20 cellular contexts compared by ENCODE assay signal in the genomic region with DNA sequence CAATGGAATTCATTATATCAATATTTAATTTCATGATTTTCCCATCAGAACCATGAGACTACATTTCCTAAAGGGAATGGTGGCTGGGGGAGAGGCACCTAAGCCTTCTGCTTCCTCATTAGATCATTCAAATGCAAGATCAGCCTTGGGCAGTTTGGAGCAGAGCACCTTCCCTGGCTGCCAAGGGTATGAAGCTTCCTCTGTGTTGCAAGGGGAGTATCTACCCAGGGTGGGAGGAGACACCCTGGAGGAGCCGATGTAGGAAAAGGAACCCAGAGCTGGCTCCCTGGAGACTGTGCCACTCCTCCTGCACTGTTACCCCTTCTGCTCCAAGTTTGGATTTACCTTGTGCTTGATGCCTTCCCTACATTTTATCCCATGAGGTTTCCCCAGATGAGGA.
DNase-seq lines count a peak whose midpoint lies in the region; ATAC-seq and TF ChIP-seq lines count a peak whose summit lies in the region.
"Had no signal": no experiment of that assay in that cellular context is flagged by ENCODE, and none has a peak within 500 bp of the region (broad histone marks: within the 10 kb centered on the region; RNA-seq: fewer than 3 reads in every experiment).

No MANE protein-coding gene starts in this region.

- H2AFZ ChIP-seq in mammary epithelial cell (ENCODE audit: low read depth, low read length): peak overlapping the region; percentile 38

- dilution Hi-C loops in mammary epithelial cell (cut with HindIII; ENCODE audit: low sequenced_read_pairs): no loop called here

- CTCF ChIA-PET in activated CD8-positive, alpha-beta memory T cell treated with anti-CD3 and anti-CD28 coated beads, Interleukin-2, amount 10 ng/mL, durations not matched to agents 7 days and 5 days (lab: Charles Lee): interaction anchor here (0.9 to 1.5 kb wide), 2 partner anchors 18 to 206 kb away, joined by 3 to 4 read pairs; no protein-coding TSS in a partner anchor
- CTCF ChIA-PET in mammary epithelial cell (lab: Charles Lee; ENCODE audit: low non-redundant PET): no interaction called here

- WGBS in mammary epithelial cell (ENCODE audit: low coverage, missing lambda C conversion rate): 0% methylated on average over 1 of the region's 1 CpG

- peaks cover 12% of the 10 kb centered on the region for H3K4me1 ChIP-seq in mammary epithelial cell (ENCODE audit: insufficient read depth, low read length)
- H3K4me1 ChIP-seq in effector memory CD4-positive, alpha-beta T cell (ENCODE audit: control insufficient read depth, insufficient read depth, low read length, poor library complexity, severe bottlenecking): peaks cover 4% of the 10 kb centered on the region

- DNase-seq in activated CD8-positive, alpha-beta memory T cell treated with anti-CD3 and anti-CD28 coated beads, Interleukin-2, amount 10 ng/mL, durations not matched to agents 7 days and 5 days: no peak
- no peak for DNase-seq in activated CD8-positive, alpha-beta memory T cell treated with anti-CD3 and anti-CD28 coated beads for 24 hours
- DNase-seq in NOMO-1 treated with DMSO at 0.1 percent for 48 hours (lab: John Stamatoyannopoulos, UW; ENCODE audit: unreplicated experiment): peak; percentile 40
- no peak for DNase-seq in mammary epithelial cell
- DNase-seq in stimulated activated naive B cell treated with anti-CD40 and anti-IgM and Interleukin-4, amounts not matched to agents 10 μg/mL and 1 μg/mL and 100 μg/mL, for 72 hours: no peak
- DNase-seq in effector memory CD4-positive, alpha-beta T cell: no peak
- DNase-seq: ACHN; activated CD4-positive, alpha-beta T cell treated with anti-CD3 and anti-CD28 coated beads, Interleukin-2, amount 10 ng/mL, durations not matched to agents 7 days and 5 days; adrenal gland; DMS 273 treated with DMSO at 0.1 percent for 48 hours; MG63; NCI-H187; NCI-H226; NCI-H82; occipital lobe; SK-N-SH had no signal

- no peak overlapping the region for H3K27ac ChIP-seq in mammary epithelial cell (ENCODE audit: insufficient read depth, low read depth, low read length)
- no peak overlapping the region for H3K27ac ChIP-seq in effector memory CD4-positive, alpha-beta T cell (ENCODE audit: insufficient read depth, low read length, poor library complexity, severe bottlenecking)
- H3K27ac ChIP-seq: adrenal gland, coronary artery, thoracic aorta had no signal

- no peaks in the 10 kb centered on the region for H3K27me3 ChIP-seq in mammary epithelial cell (ENCODE audit: insufficient read depth, low read length)
- peaks cover 3% of the 10 kb centered on the region for H3K27me3 ChIP-seq in effector memory CD4-positive, alpha-beta T cell (replicated peaks; ENCODE audit: control insufficient read depth, insufficient read depth, low read length, poor library complexity, severe bottlenecking)
- H3K27me3 ChIP-seq: adrenal gland, MG63 had no signal

- H3K4me1 Mint-ChIP-seq in activated CD8-positive, alpha-beta memory T cell treated with anti-CD3 and anti-CD28 coated beads, Interleukin-2, amount 10 ng/mL, durations not matched to agents 7 days and 5 days: peaks cover 83% of the 10 kb centered on the region
- H3K4me1 Mint-ChIP-seq in stimulated activated naive B cell treated with anti-CD40 and anti-IgM and Interleukin-4, amounts not matched to agents 10 μg/mL and 1 μg/mL and 100 μg/mL, for 72 hours: peaks cover 16 to 18% of the 10 kb centered on the region in 2 donors

- no peaks in the 10 kb centered on the region for H3K9me3 ChIP-seq in mammary epithelial cell (replicated peaks; ENCODE audit: insufficient read depth, low read length)
- no peaks in the 10 kb centered on the region for H3K9me3 ChIP-seq in effector memory CD4-positive, alpha-beta T cell (ENCODE audit: control insufficient read depth, low read length)
- H3K9me3 ChIP-seq: adrenal gland, MG63, SK-N-SH, thoracic aorta had no signal

- intact Hi-C loops in mammary epithelial cell (cut with micrococcal nuclease): no loop called here

- no peaks in the 10 kb centered on the region for H3K27me3 Mint-ChIP-seq in activated CD8-positive, alpha-beta memory T cell treated with anti-CD3 and anti-CD28 coated beads, Interleukin-2, amount 10 ng/mL, durations not matched to agents 7 days and 5 days
- H3K27me3 Mint-ChIP-seq in stimulated activated naive B cell treated with anti-CD40 and anti-IgM and Interleukin-4, amounts not matched to agents 10 μg/mL and 1 μg/mL and 100 μg/mL, for 72 hours: peaks cover 7 to 10% of the 10 kb centered on the region in 2 donors
- H3K27me3 Mint-ChIP-seq: activated CD4-positive, alpha-beta T cell treated with anti-CD3 and anti-CD28 coated beads, Interleukin-2, amount 10 ng/mL, durations not matched to agents 7 days and 5 days had no signal

- no peaks in the 10 kb centered on the region for H3K79me2 ChIP-seq in mammary epithelial cell (ENCODE audit: insufficient read depth, low read length)

- no peak overlapping the region for H3K4me2 ChIP-seq in mammary epithelial cell (ENCODE audit: insufficient read depth, low read depth, low read length)
- H3K4me2 ChIP-seq: SK-N-SH had no signal

- H3K4me3 ChIP-seq in mammary epithelial cell (replicated peaks in 1 of 3; ENCODE audit: insufficient read depth in 1 of 3, low read depth in 2 of 3, low read length in 3 of 3): no peak overlapping the region
- no peak overlapping the region for H3K4me3 ChIP-seq in effector memory CD4-positive, alpha-beta T cell (ENCODE audit: insufficient read depth, low read depth, low read length, poor library complexity, severe bottlenecking)
- H3K4me3 ChIP-seq: adrenal gland, coronary artery, MG63, thoracic aorta had no signal

- no TSS peak for BruUV-seq in mammary epithelial cell (replicated peaks; lab: Mats Ljungman, UMichigan)

- no peak for ATAC-seq in activated CD8-positive, alpha-beta memory T cell treated with anti-CD3 and anti-CD28 coated beads, Interleukin-2, amount 10 ng/mL, durations not matched to agents 7 days and 5 days
- no peak for ATAC-seq in stimulated activated naive B cell treated with anti-CD40 and anti-IgM and Interleukin-4, amounts not matched to agents 10 μg/mL and 1 μg/mL and 100 μg/mL, for 72 hours (replicated peaks)
- ATAC-seq in HG03025 (IDR thresholded peaks at IDR 0.05; ENCODE audit: low FRiP score, unreplicated experiment): no peak
- no peak for ATAC-seq in HG03457 (IDR thresholded peaks at IDR 0.05; ENCODE audit: unreplicated experiment)

- no peak overlapping the region for H3K9ac ChIP-seq in mammary epithelial cell (ENCODE audit: insufficient read depth, low read length)
- H3K9ac ChIP-seq: SK-N-SH had no signal

- in situ Hi-C loops in mammary epithelial cell (cut with MboI; ENCODE audit: low sequenced_read_pairs in 2 of 2): no loop called here

- peaks cover 52% of the 10 kb centered on the region for H3K36me3 Mint-ChIP-seq in activated CD8-positive, alpha-beta memory T cell treated with anti-CD3 and anti-CD28 coated beads, Interleukin-2, amount 10 ng/mL, durations not matched to agents 7 days and 5 days
- H3K36me3 Mint-ChIP-seq in stimulated activated naive B cell treated with anti-CD40 and anti-IgM and Interleukin-4, amounts not matched to agents 10 μg/mL and 1 μg/mL and 100 μg/mL, for 72 hours: no peaks in the 10 kb centered on the region

- H3K4me3 Mint-ChIP-seq in activated CD8-positive, alpha-beta memory T cell treated with anti-CD3 and anti-CD28 coated beads, Interleukin-2, amount 10 ng/mL, durations not matched to agents 7 days and 5 days: no peak overlapping the region
- H3K4me3 Mint-ChIP-seq in stimulated activated naive B cell treated with anti-CD40 and anti-IgM and Interleukin-4, amounts not matched to agents 10 μg/mL and 1 μg/mL and 100 μg/mL, for 72 hours: no peak overlapping the region
- H3K4me3 Mint-ChIP-seq: activated CD4-positive, alpha-beta T cell treated with anti-CD3 and anti-CD28 coated beads, Interleukin-2, amount 10 ng/mL, durations not matched to agents 7 days and 5 days had no signal

- TF ChIP-seq CTCF in mammary epithelial cell (conservative IDR thresholded peaks at IDR 0.05 in 1 of 2, IDR thresholded peaks at IDR 0.05 in 1 of 2; ENCODE audit: extremely low read depth in 1 of 2, insufficient read depth in 1 of 2, low read depth in 1 of 2, low read length in 2 of 2): no peak

- peaks cover 4% of the 10 kb centered on the region for H3K9me3 Mint-ChIP-seq in activated CD8-positive, alpha-beta memory T cell treated with anti-CD3 and anti-CD28 coated beads, Interleukin-2, amount 10 ng/mL, durations not matched to agents 7 days and 5 days (ENCODE audit: low read depth)
- H3K9me3 Mint-ChIP-seq in stimulated activated naive B cell treated with anti-CD40 and anti-IgM and Interleukin-4, amounts not matched to agents 10 μg/mL and 1 μg/mL and 100 μg/mL, for 72 hours: no peaks in the 10 kb centered on the region

- no peaks in the 10 kb centered on the region for H3K36me3 ChIP-seq in mammary epithelial cell (ENCODE audit: insufficient read depth, low read length)
- H3K36me3 ChIP-seq in effector memory CD4-positive, alpha-beta T cell (ENCODE audit: control insufficient read depth, insufficient read depth, low read length): no peaks in the 10 kb centered on the region
- H3K36me3 ChIP-seq: adrenal gland, MG63, thoracic aorta had no signal

- no peaks in the 10 kb centered on the region for H4K20me1 ChIP-seq in mammary epithelial cell (ENCODE audit: insufficient read depth, low read length)

- peak overlapping the region; percentile 81 for H3K27ac Mint-ChIP-seq in activated CD8-positive, alpha-beta memory T cell treated with anti-CD3 and anti-CD28 coated beads, Interleukin-2, amount 10 ng/mL, durations not matched to agents 7 days and 5 days
- peak overlapping the region; percentile 31 for H3K27ac Mint-ChIP-seq in stimulated activated naive B cell treated with anti-CD40 and anti-IgM and Interleukin-4, amounts not matched to agents 10 μg/mL and 1 μg/mL and 100 μg/mL, for 72 hours
- H3K27ac Mint-ChIP-seq: activated CD4-positive, alpha-beta T cell treated with anti-CD3 and anti-CD28 coated beads, Interleukin-2, amount 10 ng/mL, durations not matched to agents 7 days and 5 days had no signal
